In the genomic region with DNA sequence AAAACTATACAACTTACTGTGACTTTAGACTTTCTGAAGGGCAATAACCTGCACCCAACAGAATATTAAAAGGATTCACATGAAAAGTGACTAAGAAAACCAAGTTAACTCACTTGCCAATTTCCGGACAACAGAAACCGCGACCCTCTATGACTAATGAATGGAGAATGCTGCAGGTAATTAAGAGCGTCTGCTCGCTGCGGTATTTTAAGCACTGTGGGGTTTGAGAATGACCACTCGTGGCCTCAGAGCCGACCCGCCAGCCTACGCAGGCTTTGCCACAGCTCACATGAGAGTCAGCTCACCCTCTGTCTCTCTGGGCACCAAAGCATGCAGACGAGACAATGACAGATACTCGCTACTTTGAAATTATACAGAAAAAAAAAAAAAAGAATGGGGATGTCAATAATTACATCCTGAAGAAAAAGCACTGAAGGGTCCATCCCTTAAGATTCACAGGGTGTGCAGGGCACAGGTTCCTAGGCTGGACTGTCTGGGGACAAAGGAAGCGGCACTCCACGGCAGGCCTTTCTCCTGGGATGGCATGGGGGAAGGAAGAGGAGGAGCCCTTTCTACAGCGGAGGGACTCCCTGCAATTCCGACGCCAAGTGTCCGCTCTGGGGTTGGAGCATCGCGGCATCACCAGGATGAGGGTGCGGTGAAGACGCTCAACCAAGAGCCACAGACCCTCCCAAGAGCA, we compare ENCODE assay signal across 8 cellular contexts. TPM values are rescaled to one million over a fixed set of nuclear protein-coding genes. Genes with fewer than 3 reads are reported as not detected.
A peak's percentile ranks its signal among the peaks of the same experiment; 100 is the strongest.
DNase-seq lines count a peak whose midpoint lies in the region; ATAC-seq, FAIRE-seq and TF ChIP-seq lines count a peak whose summit lies in the region.

No MANE protein-coding gene starts in this region.

- peak; percentile 65 for FAIRE-seq in G401.6 (lab: Jason Lieb, UNC)

- H3K9me3 ChIP-seq in Peyer's patch: no peaks in the 10 kb centered on the region

- H3K27ac ChIP-seq in Peyer's patch (peak overlapping the region in 3 of 4 donors; percentile 15 to 84 (median 72)), skin epidermis (peak overlapping the region in 14 of 21 experiments; percentile 18 to 80 (median 46))

- no peak for ATAC-seq in HG03469 (IDR thresholded peaks at IDR 0.05; ENCODE audit: unreplicated experiment)

- H3K27me3 Mint-ChIP-seq in activated T-helper 1 cell treated with anti-CD3 and anti-CD28 coated beads, Interleukin-12 subunit alpha, Interleukin-12 subunit beta, Interleukin-2, Interleukin-4 antibody, amounts not matched to agents 30 ng/mL and 10 ng/mL and 1 ng/mL, durations not matched to agents 14 hours and 24 hours and 36 hours (ENCODE audit: insufficient read depth): no peaks in the 10 kb centered on the region

- H3K36me3 ChIP-seq in Peyer's patch: peaks cover 0 to 21% (median 0%) of the 10 kb centered on the region in 3 donors

- peaks cover 0 to 43% (median 4%) of the 10 kb centered on the region in 4 donors for H3K4me1 ChIP-seq in Peyer's patch

- intact Hi-C loops in activated T-helper 1 cell treated with anti-CD3 and anti-CD28 coated beads, Interleukin-12 subunit alpha, Interleukin-12 subunit beta, Interleukin-2, Interleukin-4 antibody, amounts not matched to agents 30 ng/mL and 10 ng/mL and 1 ng/mL, durations not matched to agents 14 hours and 24 hours and 36 hours (cut with micrococcal nuclease): no loop called here

- no peak for TF ChIP-seq CTCF in Peyer's patch (IDR thresholded peaks at IDR 0.05)

- no peaks in the 10 kb centered on the region for H3K9me3 Mint-ChIP-seq in activated T-helper 1 cell treated with anti-CD3 and anti-CD28 coated beads, Interleukin-12 subunit alpha, Interleukin-12 subunit beta, Interleukin-2, Interleukin-4 antibody, amounts not matched to agents 30 ng/mL and 10 ng/mL and 1 ng/mL, durations not matched to agents 14 hours and 24 hours and 36 hours

- no peak for DNase-seq in Peyer's patch
- peak; percentile 47 to 88 for DNase-seq in dermis microvascular lymphatic vessel endothelial cell (ENCODE audit: low read depth in 2 of 2)
- no peak for DNase-seq in SKM-1 treated with dmso at 0.1 percent for 144 hours (lab: John Stamatoyannopoulos, UW; ENCODE audit: unreplicated experiment)
- DNase-seq in activated T-helper 1 cell treated with anti-CD3 and anti-CD28 coated beads, Interleukin-12 subunit alpha, Interleukin-12 subunit beta, Interleukin-2, Interleukin-4 antibody, amounts not matched to agents 30 ng/mL and 10 ng/mL and 1 ng/mL, durations not matched to agents 14 hours and 24 hours and 36 hours (ENCODE audit: low spot score): no peak
- no peak for DNase-seq in NCI-H1436 (lab: John Stamatoyannopoulos, UW)

- TF ChIP-seq POLR2A in Peyer's patch (IDR thresholded peaks at IDR 0.05): no peak

- peaks cover 19% of the 10 kb centered on the region for H3K4me1 Mint-ChIP-seq in activated T-helper 1 cell treated with anti-CD3 and anti-CD28 coated beads, Interleukin-12 subunit alpha, Interleukin-12 subunit beta, Interleukin-2, Interleukin-4 antibody, amounts not matched to agents 30 ng/mL and 10 ng/mL and 1 ng/mL, durations not matched to agents 14 hours and 24 hours and 36 hours (ENCODE audit: low read depth)

- H3K27me3 ChIP-seq in Peyer's patch: no peaks in the 10 kb centered on the region

- H3K27ac Mint-ChIP-seq in activated T-helper 1 cell treated with anti-CD3 and anti-CD28 coated beads, Interleukin-12 subunit alpha, Interleukin-12 subunit beta, Interleukin-2, Interleukin-4 antibody, amounts not matched to agents 30 ng/mL and 10 ng/mL and 1 ng/mL, durations not matched to agents 14 hours and 24 hours and 36 hours: no peak overlapping the region

- no peaks in the 10 kb centered on the region for H3K36me3 Mint-ChIP-seq in activated T-helper 1 cell treated with anti-CD3 and anti-CD28 coated beads, Interleukin-12 subunit alpha, Interleukin-12 subunit beta, Interleukin-2, Interleukin-4 antibody, amounts not matched to agents 30 ng/mL and 10 ng/mL and 1 ng/mL, durations not matched to agents 14 hours and 24 hours and 36 hours (ENCODE audit: low read depth)

- no peak overlapping the region for H3K4me3 Mint-ChIP-seq in activated T-helper 1 cell treated with anti-CD3 and anti-CD28 coated beads, Interleukin-12 subunit alpha, Interleukin-12 subunit beta, Interleukin-2, Interleukin-4 antibody, amounts not matched to agents 30 ng/mL and 10 ng/mL and 1 ng/mL, durations not matched to agents 14 hours and 24 hours and 36 hours

- H3K4me3 ChIP-seq in Peyer's patch (no peak overlapping the region), skin epidermis (no peak overlapping the region)

RNA-seq across cellular contexts. Expression of a gene that starts 35.0 kb away (rescaled TPM):
- total RNA-seq in Peyer's patch (10 to 100 TPM; 28.1 to 68.9 (median 55.9) TPM), dermis microvascular lymphatic vessel endothelial cell (5.8 and 9.1 TPM in 2 replicates)
- total RNA-seq in activated T-helper 1 cell treated with anti-CD3 and anti-CD28 coated beads, Interleukin-12 subunit alpha, Interleukin-12 subunit beta, Interleukin-2, Interleukin-4 antibody, amounts not matched to agents 30 ng/mL and 10 ng/mL and 1 ng/mL, durations not matched to agents 14 hours and 24 hours and 36 hours: 9.9 and 11.0 TPM in 2 replicates

Comparison
In these comparisons a context has a peak if more than half of its experiments do, and no peak if none do; other contexts are left out.
1. DNase-seq: peak in dermis microvascular lymphatic vessel endothelial cell (2 of 2); none in Peyer's patch (0 of 3), SKM-1 treated with dmso at 0.1 percent for 144 hours (single experiment), activated T-helper 1 cell treated with anti-CD3 and anti-CD28 coated beads, Interleukin-12 subunit alpha, Interleukin-12 subunit beta, Interleukin-2, Interleukin-4 antibody, amounts not matched to agents 30 ng/mL and 10 ng/mL and 1 ng/mL, durations not matched to agents 14 hours and 24 hours and 36 hours (single experiment) and NCI-H1436 (single experiment).